In genomic region chr16:1326380-1326779, GRCh38 we compare ENCODE assay signal across 2 cellular contexts.
TF ChIP-seq lines count a peak whose summit lies in the region.

No MANE protein-coding gene starts in this region.

TF ChIP-seq in GM23338, 12 proteins besides CTCF, POLR2A, EP300 and RAD21:
- TF ChIP-seq, protein P1, sequence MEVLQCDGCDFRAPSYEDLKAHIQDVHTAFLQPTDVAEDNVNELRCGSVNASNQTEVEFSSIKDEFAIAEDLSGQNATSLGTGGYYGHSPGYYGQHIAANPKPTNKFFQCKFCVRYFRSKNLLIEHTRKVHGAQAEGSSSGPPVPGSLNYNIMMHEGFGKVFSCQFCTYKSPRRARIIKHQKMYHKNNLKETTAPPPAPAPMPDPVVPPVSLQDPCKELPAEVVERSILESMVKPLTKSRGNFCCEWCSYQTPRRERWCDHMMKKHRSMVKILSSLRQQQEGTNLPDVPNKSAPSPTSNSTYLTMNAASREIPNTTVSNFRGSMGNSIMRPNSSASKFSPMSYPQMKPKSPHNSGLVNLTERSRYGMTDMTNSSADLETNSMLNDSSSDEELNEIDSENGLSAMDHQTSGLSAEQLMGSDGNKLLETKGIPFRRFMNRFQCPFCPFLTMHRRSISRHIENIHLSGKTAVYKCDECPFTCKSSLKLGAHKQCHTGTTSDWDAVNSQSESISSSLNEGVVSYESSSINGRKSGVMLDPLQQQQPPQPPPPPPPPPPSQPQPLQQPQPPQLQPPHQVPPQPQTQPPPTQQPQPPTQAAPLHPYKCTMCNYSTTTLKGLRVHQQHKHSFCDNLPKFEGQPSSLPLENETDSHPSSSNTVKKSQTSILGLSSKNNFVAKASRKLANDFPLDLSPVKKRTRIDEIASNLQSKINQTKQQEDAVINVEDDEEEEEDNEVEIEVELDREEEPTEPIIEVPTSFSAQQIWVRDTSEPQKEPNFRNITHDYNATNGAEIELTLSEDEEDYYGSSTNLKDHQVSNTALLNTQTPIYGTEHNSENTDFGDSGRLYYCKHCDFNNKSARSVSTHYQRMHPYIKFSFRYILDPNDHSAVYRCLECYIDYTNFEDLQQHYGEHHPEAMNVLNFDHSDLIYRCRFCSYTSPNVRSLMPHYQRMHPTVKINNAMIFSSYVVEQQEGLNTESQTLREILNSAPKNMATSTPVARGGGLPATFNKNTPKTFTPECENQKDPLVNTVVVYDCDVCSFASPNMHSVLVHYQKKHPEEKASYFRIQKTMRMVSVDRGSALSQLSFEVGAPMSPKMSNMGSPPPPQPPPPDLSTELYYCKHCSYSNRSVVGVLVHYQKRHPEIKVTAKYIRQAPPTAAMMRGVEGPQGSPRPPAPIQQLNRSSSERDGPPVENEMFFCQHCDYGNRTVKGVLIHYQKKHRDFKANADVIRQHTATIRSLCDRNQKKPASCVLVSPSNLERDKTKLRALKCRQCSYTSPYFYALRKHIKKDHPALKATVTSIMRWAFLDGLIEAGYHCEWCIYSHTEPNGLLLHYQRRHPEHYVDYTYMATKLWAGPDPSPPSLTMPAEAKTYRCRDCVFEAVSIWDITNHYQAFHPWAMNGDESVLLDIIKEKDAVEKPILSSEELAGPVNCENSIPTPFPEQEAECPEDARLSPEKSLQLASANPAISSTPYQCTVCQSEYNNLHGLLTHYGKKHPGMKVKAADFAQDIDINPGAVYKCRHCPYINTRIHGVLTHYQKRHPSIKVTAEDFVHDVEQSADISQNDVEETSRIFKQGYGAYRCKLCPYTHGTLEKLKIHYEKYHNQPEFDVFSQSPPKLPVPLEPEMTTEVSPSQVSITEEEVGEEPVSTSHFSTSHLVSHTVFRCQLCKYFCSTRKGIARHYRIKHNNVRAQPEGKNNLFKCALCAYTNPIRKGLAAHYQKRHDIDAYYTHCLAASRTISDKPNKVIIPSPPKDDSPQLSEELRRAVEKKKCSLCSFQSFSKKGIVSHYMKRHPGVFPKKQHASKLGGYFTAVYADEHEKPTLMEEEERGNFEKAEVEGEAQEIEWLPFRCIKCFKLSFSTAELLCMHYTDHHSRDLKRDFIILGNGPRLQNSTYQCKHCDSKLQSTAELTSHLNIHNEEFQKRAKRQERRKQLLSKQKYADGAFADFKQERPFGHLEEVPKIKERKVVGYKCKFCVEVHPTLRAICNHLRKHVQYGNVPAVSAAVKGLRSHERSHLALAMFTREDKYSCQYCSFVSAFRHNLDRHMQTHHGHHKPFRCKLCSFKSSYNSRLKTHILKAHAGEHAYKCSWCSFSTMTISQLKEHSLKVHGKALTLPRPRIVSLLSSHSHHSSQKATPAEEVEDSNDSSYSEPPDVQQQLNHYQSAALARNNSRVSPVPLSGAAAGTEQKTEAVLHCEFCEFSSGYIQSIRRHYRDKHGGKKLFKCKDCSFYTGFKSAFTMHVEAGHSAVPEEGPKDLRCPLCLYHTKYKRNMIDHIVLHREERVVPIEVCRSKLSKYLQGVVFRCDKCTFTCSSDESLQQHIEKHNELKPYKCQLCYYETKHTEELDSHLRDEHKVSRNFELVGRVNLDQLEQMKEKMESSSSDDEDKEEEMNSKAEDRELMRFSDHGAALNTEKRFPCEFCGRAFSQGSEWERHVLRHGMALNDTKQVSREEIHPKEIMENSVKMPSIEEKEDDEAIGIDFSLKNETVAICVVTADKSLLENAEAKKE (CRISPR knock-in tag; IDR thresholded peaks at IDR 0.05), result no peak

TF ChIP-seq in H1, 55 proteins besides CTCF, POLR2A, EP300 and RAD21:
- TF ChIP-seq HDAC2 (IDR thresholded peaks at IDR 0.05; ENCODE audit: borderline replicate concordance in 1 of 2, low read depth in 2 of 2, low read length in 2 of 2) (no peak), EZH2 (IDR thresholded peaks at IDR 0.05; ENCODE audit: low read depth, low read length, severe bottlenecking) (no peak), SUZ12 (IDR thresholded peaks at IDR 0.05; ENCODE audit: low read length) (no peak), SRF (IDR thresholded peaks at IDR 0.05; ENCODE audit: low read depth, low read length) (no peak), CEBPB (IDR thresholded peaks at IDR 0.05; ENCODE audit: low read depth, low read length) (no peak), RFX5 (IDR thresholded peaks at IDR 0.05; ENCODE audit: borderline replicate concordance, low read depth, low read length) (no peak), SIX5 (IDR thresholded peaks at IDR 0.05; ENCODE audit: low read depth, low read length) (no peak), BACH1 (IDR thresholded peaks at IDR 0.05; ENCODE audit: low read length) (no peak)
